In genomic region chr1:33131191-33131590, GRCh38 we compare ENCODE assay signal across 23 cellular contexts. TPM values are rescaled to one million over a fixed set of nuclear protein-coding genes. Genes with fewer than 3 reads are reported as not detected.
DNase-seq lines count a peak whose midpoint lies in the region; ATAC-seq and TF ChIP-seq lines count a peak whose summit lies in the region.
"Had no signal": no experiment of that assay in that cellular context is flagged by ENCODE, and none has a peak within 500 bp of the region (broad histone marks: within the 10 kb centered on the region; RNA-seq: fewer than 3 reads in every experiment).

No MANE protein-coding gene starts in this region.

- no peak overlapping the region for H3K4me3 ChIP-seq in naive thymus-derived CD4-positive, alpha-beta T cell (ENCODE audit: low read length)
- no peak overlapping the region for H3K4me3 ChIP-seq in tibial nerve

- no peak overlapping the region for H3K27ac ChIP-seq in naive thymus-derived CD4-positive, alpha-beta T cell (ENCODE audit: low read depth, low read length)
- H3K27ac ChIP-seq in tibial nerve, result no peak overlapping the region
- H3K27ac ChIP-seq: C4-2B had no signal

- no peak for ATAC-seq in activated CD8-positive, alpha-beta memory T cell treated with anti-CD3 and anti-CD28 coated beads, Interleukin-2, amount 10 ng/mL, durations not matched to agents 7 days and 5 days
- no peak for ATAC-seq in T-helper 17 cell
- no peak for ATAC-seq in naive thymus-derived CD4-positive, alpha-beta T cell
- no peak for ATAC-seq in stimulated activated effector memory CD8-positive, alpha-beta T cell treated with anti-CD3 and anti-CD28 coated beads, Interleukin-12 subunit alpha, Interleukin-12 subunit beta, amount 100 ng/mL, for 72 hours
- no peak for ATAC-seq in activated T-cell treated with anti-CD3 and anti-CD28 coated beads, Interleukin-2, amount 50 U/mL, for 72 hours (replicated peaks in 1 of 2)
- ATAC-seq: PC-3 had no signal

- no peak for TF ChIP-seq EP300 in tibial nerve (IDR thresholded peaks at IDR 0.05)

- CTCF ChIA-PET in activated CD8-positive, alpha-beta memory T cell treated with anti-CD3 and anti-CD28 coated beads, Interleukin-2, amount 10 ng/mL, durations not matched to agents 7 days and 5 days (lab: Charles Lee), result interaction anchor here (8.1 kb wide), 1 partner anchor 34 kb away, joined by 127 read pairs; no protein-coding TSS in a partner anchor
- CTCF ChIA-PET in naive thymus-derived CD4-positive, alpha-beta T cell (lab: Charles Lee), result no interaction called here

- H3K27ac Mint-ChIP-seq in activated CD8-positive, alpha-beta memory T cell treated with anti-CD3 and anti-CD28 coated beads, Interleukin-2, amount 10 ng/mL, durations not matched to agents 7 days and 5 days, result peak overlapping the region; percentile 30
- H3K27ac Mint-ChIP-seq in T-helper 17 cell, result peak overlapping the region; percentile 96
- peak overlapping the region in 6 of 9 donors; percentile 12 to 88 (median 42) for H3K27ac Mint-ChIP-seq in naive thymus-derived CD4-positive, alpha-beta T cell
- peak overlapping the region; percentile 43 for H3K27ac Mint-ChIP-seq in stimulated activated effector memory CD8-positive, alpha-beta T cell treated with anti-CD3 and anti-CD28 coated beads, Interleukin-12 subunit alpha, Interleukin-12 subunit beta, amount 100 ng/mL, for 72 hours
- no peak overlapping the region for H3K27ac Mint-ChIP-seq in activated T-cell treated with anti-CD3 and anti-CD28 coated beads, Interleukin-2, amount 50 U/mL, for 72 hours

- H3K36me3 Mint-ChIP-seq in activated CD8-positive, alpha-beta memory T cell treated with anti-CD3 and anti-CD28 coated beads, Interleukin-2, amount 10 ng/mL, durations not matched to agents 7 days and 5 days, result peaks cover 7% of the 10 kb centered on the region
- peaks cover 6% of the 10 kb centered on the region for H3K36me3 Mint-ChIP-seq in T-helper 17 cell (ENCODE audit: low read depth)
- peaks cover 0 to 11% (median 4%) of the 10 kb centered on the region in 5 donors for H3K36me3 Mint-ChIP-seq in naive thymus-derived CD4-positive, alpha-beta T cell
- H3K36me3 Mint-ChIP-seq in stimulated activated effector memory CD8-positive, alpha-beta T cell treated with anti-CD3 and anti-CD28 coated beads, Interleukin-12 subunit alpha, Interleukin-12 subunit beta, amount 100 ng/mL, for 72 hours, result peaks cover 9% of the 10 kb centered on the region
- peaks cover 2 to 5% of the 10 kb centered on the region in 2 donors for H3K36me3 Mint-ChIP-seq in activated T-cell treated with anti-CD3 and anti-CD28 coated beads, Interleukin-2, amount 50 U/mL, for 72 hours (ENCODE audit: insufficient read depth in 2 of 2)

- peaks cover 45% of the 10 kb centered on the region for H3K4me1 Mint-ChIP-seq in activated CD8-positive, alpha-beta memory T cell treated with anti-CD3 and anti-CD28 coated beads, Interleukin-2, amount 10 ng/mL, durations not matched to agents 7 days and 5 days
- peaks cover 41% of the 10 kb centered on the region for H3K4me1 Mint-ChIP-seq in T-helper 17 cell
- H3K4me1 Mint-ChIP-seq in naive thymus-derived CD4-positive, alpha-beta T cell, result peaks cover 23 to 60% (median 50%) of the 10 kb centered on the region in 7 donors
- peaks cover 57% of the 10 kb centered on the region for H3K4me1 Mint-ChIP-seq in stimulated activated effector memory CD8-positive, alpha-beta T cell treated with anti-CD3 and anti-CD28 coated beads, Interleukin-12 subunit alpha, Interleukin-12 subunit beta, amount 100 ng/mL, for 72 hours
- peaks cover 47% of the 10 kb centered on the region for H3K4me1 Mint-ChIP-seq in activated T-cell treated with anti-CD3 and anti-CD28 coated beads, Interleukin-2, amount 50 U/mL, for 72 hours (ENCODE audit: low read depth)

- H3K9me3 ChIP-seq in T-helper 17 cell (ENCODE audit: control insufficient read depth, low read length, poor library complexity, severe bottlenecking), result no peaks in the 10 kb centered on the region
- H3K9me3 ChIP-seq in naive thymus-derived CD4-positive, alpha-beta T cell (ENCODE audit: control insufficient read depth in 2 of 3, low read length in 3 of 3), result no peaks in the 10 kb centered on the region
- no peaks in the 10 kb centered on the region for H3K9me3 ChIP-seq in tibial nerve

- H3K4me1 ChIP-seq in naive thymus-derived CD4-positive, alpha-beta T cell (ENCODE audit: control insufficient read depth in 2 of 2, insufficient read depth in 2 of 2, low read length in 2 of 2), result peaks cover 19 to 26% of the 10 kb centered on the region in 2 donors
- H3K4me1 ChIP-seq in tibial nerve, result peaks cover 0 to 28% (median 11%) of the 10 kb centered on the region in 4 donors

- no peak for TF ChIP-seq POLR2A in tibial nerve (IDR thresholded peaks at IDR 0.05)

- TF ChIP-seq CTCF in tibial nerve (IDR thresholded peaks at IDR 0.05), result no peak

- H3K36me3 ChIP-seq in naive thymus-derived CD4-positive, alpha-beta T cell (ENCODE audit: control insufficient read depth in 2 of 3, insufficient read depth in 3 of 3, low read length in 3 of 3), result peaks cover 0 to 9% (median 0%) of the 10 kb centered on the region in 3 experiments
- H3K36me3 ChIP-seq in tibial nerve, result peaks cover 0 to 18% (median 0%) of the 10 kb centered on the region in 3 donors

- DNase-seq in activated CD8-positive, alpha-beta memory T cell treated with anti-CD3 and anti-CD28 coated beads, Interleukin-2, amount 10 ng/mL, durations not matched to agents 7 days and 5 days, result peak; percentile 42
- no peak for DNase-seq in activated CD8-positive, alpha-beta memory T cell treated with anti-CD3 and anti-CD28 coated beads, Interleukin-2, amount 50 U/mL, for 4 hours
- DNase-seq in T-helper 17 cell, result no peak
- DNase-seq in naive thymus-derived CD4-positive, alpha-beta T cell, result no peak
- no peak for DNase-seq in stimulated activated effector memory CD8-positive, alpha-beta T cell treated with anti-CD3 and anti-CD28 coated beads, Interleukin-12 subunit alpha, Interleukin-12 subunit beta, amount 100 ng/mL, for 72 hours (ENCODE audit: low spot score in 2 of 2)
- no peak for DNase-seq in activated T-cell treated with anti-CD3 and anti-CD28 coated beads, Interleukin-2, amount 50 U/mL, for 72 hours
- no peak for DNase-seq in stimulated activated CD4-positive, alpha-beta T cell treated with anti-CD3 and anti-CD28 coated beads, Interleukin-15, amount 100 ng/mL, for 24 hours
- DNase-seq in tibial nerve (ENCODE audit: low spot score in 2 of 2), result no peak
- DNase-seq: 8988T, EL, GF-D8, H7, Kasumi-1, MM.1S, NCI-H1048, NCI-H1417 treated with DMSO at 0.1 percent for 48 hours, NCI-H187 treated with DMSO at 0.1 percent for 48 hours, NCI-H226, NCI-H510A treated with DMSO at 0.1 percent for 48 hours, NCI-H748 treated with DMSO at 0.1 percent for 48 hours, PC-3, Right ventricle myocardium superior had no signal

- H3K27me3 ChIP-seq in naive thymus-derived CD4-positive, alpha-beta T cell (ENCODE audit: control insufficient read depth in 2 of 2, insufficient read depth in 2 of 2, low read length in 2 of 2), result no peaks in the 10 kb centered on the region
- no peaks in the 10 kb centered on the region for H3K27me3 ChIP-seq in tibial nerve

- no peaks in the 10 kb centered on the region for H3K9me3 Mint-ChIP-seq in activated CD8-positive, alpha-beta memory T cell treated with anti-CD3 and anti-CD28 coated beads, Interleukin-2, amount 10 ng/mL, durations not matched to agents 7 days and 5 days (ENCODE audit: low read depth)
- H3K9me3 Mint-ChIP-seq in naive thymus-derived CD4-positive, alpha-beta T cell, result peaks cover 0 to 5% (median 0%) of the 10 kb centered on the region in 11 donors
- no peaks in the 10 kb centered on the region for H3K9me3 Mint-ChIP-seq in stimulated activated effector memory CD8-positive, alpha-beta T cell treated with anti-CD3 and anti-CD28 coated beads, Interleukin-12 subunit alpha, Interleukin-12 subunit beta, amount 100 ng/mL, for 72 hours
- peaks cover 0 to 2% of the 10 kb centered on the region in 2 donors for H3K9me3 Mint-ChIP-seq in activated T-cell treated with anti-CD3 and anti-CD28 coated beads, Interleukin-2, amount 50 U/mL, for 72 hours

- intact Hi-C loops in naive thymus-derived CD4-positive, alpha-beta T cell (cut with micrococcal nuclease), result loop anchor here in 1 of 2 donors (10.0 kb wide), 1 partner anchor 324 kb away; no protein-coding TSS in a partner anchor

- 83 to 87% methylated on average over 2 of the region's 2 CpGs for WGBS in tibial nerve, 2 donors

- no peak overlapping the region for H3K4me3 Mint-ChIP-seq in activated CD8-positive, alpha-beta memory T cell treated with anti-CD3 and anti-CD28 coated beads, Interleukin-2, amount 10 ng/mL, durations not matched to agents 7 days and 5 days
- no peak overlapping the region for H3K4me3 Mint-ChIP-seq in T-helper 17 cell
- H3K4me3 Mint-ChIP-seq in naive thymus-derived CD4-positive, alpha-beta T cell, result no peak overlapping the region
- H3K4me3 Mint-ChIP-seq in stimulated activated effector memory CD8-positive, alpha-beta T cell treated with anti-CD3 and anti-CD28 coated beads, Interleukin-12 subunit alpha, Interleukin-12 subunit beta, amount 100 ng/mL, for 72 hours, result no peak overlapping the region
- no peak overlapping the region for H3K4me3 Mint-ChIP-seq in activated T-cell treated with anti-CD3 and anti-CD28 coated beads, Interleukin-2, amount 50 U/mL, for 72 hours

- POLR2A ChIA-PET in naive thymus-derived CD4-positive, alpha-beta T cell (lab: Charles Lee), result interaction anchor here (1.2 kb wide), 1 partner anchor 12 kb away, joined by 3 read pairs; no protein-coding TSS in a partner anchor

- no peaks in the 10 kb centered on the region for H3K27me3 Mint-ChIP-seq in activated CD8-positive, alpha-beta memory T cell treated with anti-CD3 and anti-CD28 coated beads, Interleukin-2, amount 10 ng/mL, durations not matched to agents 7 days and 5 days
- no peaks in the 10 kb centered on the region for H3K27me3 Mint-ChIP-seq in T-helper 17 cell
- H3K27me3 Mint-ChIP-seq in naive thymus-derived CD4-positive, alpha-beta T cell, result peaks cover 0 to 3% (median 0%) of the 10 kb centered on the region in 5 donors
- no peaks in the 10 kb centered on the region for H3K27me3 Mint-ChIP-seq in activated T-cell treated with anti-CD3 and anti-CD28 coated beads, Interleukin-2, amount 50 U/mL, for 72 hours (ENCODE audit: low read depth)

RNA-seq across cellular contexts. Expression of gene AZIN2, which starts 50.2 kb away (rescaled TPM):
- total RNA-seq in activated CD8-positive, alpha-beta memory T cell treated with anti-CD3 and anti-CD28 coated beads, Interleukin-2, amount 10 ng/mL, durations not matched to agents 7 days and 5 days, result 10 to 100 TPM in 1 of 2 experiments, 1 to 10 TPM in 1; 7.8 to 19.4 TPM
- 1 to 10 TPM; 6.3 to 8.6 TPM for total RNA-seq in T-helper 17 cell
- total RNA-seq in naive thymus-derived CD4-positive, alpha-beta T cell, result 1 to 10 TPM; 5.3 to 9.6 (median 9.0) TPM
- 1 to 10 TPM; 4.3 to 5.1 TPM for polyA plus RNA-seq in naive thymus-derived CD4-positive, alpha-beta T cell
- total RNA-seq in activated T-cell treated with anti-CD3 and anti-CD28 coated beads, Interleukin-2, amount 50 U/mL, for 72 hours, result 1 to 10 TPM; 2.5 to 4.1 TPM
- 1 to 10 TPM; 3.3 to 8.6 (median 6.3) TPM for total RNA-seq in tibial nerve

RNA-seq across cellular contexts. Expression of gene TRIM62, which starts 50.7 kb away (rescaled TPM):
- 10 to 100 TPM in 1 of 2 experiments, 1 to 10 TPM in 1; 9.9 to 13.0 TPM for total RNA-seq in activated CD8-positive, alpha-beta memory T cell treated with anti-CD3 and anti-CD28 coated beads, Interleukin-2, amount 10 ng/mL, durations not matched to agents 7 days and 5 days
- total RNA-seq in T-helper 17 cell, result 10 to 100 TPM; 29.4 to 32.7 TPM
- 10 to 100 TPM; 13.2 to 24.2 (median 19.4) TPM for total RNA-seq in naive thymus-derived CD4-positive, alpha-beta T cell
- 1 to 10 TPM; 3.6 to 7.9 TPM for polyA plus RNA-seq in naive thymus-derived CD4-positive, alpha-beta T cell
- 1 to 10 TPM; 4.1 to 8.1 TPM for total RNA-seq in activated T-cell treated with anti-CD3 and anti-CD28 coated beads, Interleukin-2, amount 50 U/mL, for 72 hours
- 10 to 100 TPM; 11.1 to 14.9 (median 12.2) TPM for total RNA-seq in tibial nerve
